Comparison of ENCODE assay signal across 2 cellular contexts in genomic region chr16:27359051-27359450, GRCh38.
TF ChIP-seq lines count a peak whose summit lies in the region.

No MANE protein-coding gene starts in this region.

TF ChIP-seq in liver, 16 proteins besides CTCF, POLR2A, EP300 and RAD21:
- peak; percentile 31 for TF ChIP-seq NR2F2 (IDR thresholded peaks at IDR 0.05)
- no peak for TF ChIP-seq RXRA (IDR thresholded peaks at IDR 0.05)

TF ChIP-seq in HepG2, 621 proteins besides CTCF, POLR2A, EP300 and RAD21:
- TF ChIP-seq MBNL3 (CRISPR knock-in tag; conservative IDR thresholded peaks at IDR 0.05), result no peak
- TF ChIP-seq KAT8 (CRISPR knock-in tag; IDR thresholded peaks at IDR 0.05), result no peak
- TF ChIP-seq TCF7 (IDR thresholded peaks at IDR 0.05; ENCODE audit: low read depth), result no peak
- no peak for TF ChIP-seq ZNF160 (CRISPR knock-in tag; IDR thresholded peaks at IDR 0.05)
- TF ChIP-seq ZNF589 (CRISPR knock-in tag; conservative IDR thresholded peaks at IDR 0.05), result no peak
- TF ChIP-seq CHD2 (IDR thresholded peaks at IDR 0.05; ENCODE audit: low read depth, low read length), result no peak
- no peak for TF ChIP-seq ZNF713 (CRISPR knock-in tag; IDR thresholded peaks at IDR 0.05)
- TF ChIP-seq EZH2 (conservative IDR thresholded peaks at IDR 0.05; ENCODE audit: low read depth, low read length), result no peak
- TF ChIP-seq SRSF9 (IDR thresholded peaks at IDR 0.05; ENCODE audit: borderline replicate concordance, insufficient read depth, low read depth, low read length, poor library complexity, severe bottlenecking), result no peak
- TF ChIP-seq, protein P1, sequence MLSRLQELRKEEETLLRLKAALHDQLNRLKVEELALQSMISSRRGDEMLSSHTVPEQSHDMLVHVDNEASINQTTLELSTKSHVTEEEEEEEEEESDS (CRISPR knock-in tag; IDR thresholded peaks at IDR 0.05; ENCODE audit: borderline replicate concordance), result no peak
